Comparison of ENCODE assay signal across 8 cellular contexts in the genomic region with DNA sequence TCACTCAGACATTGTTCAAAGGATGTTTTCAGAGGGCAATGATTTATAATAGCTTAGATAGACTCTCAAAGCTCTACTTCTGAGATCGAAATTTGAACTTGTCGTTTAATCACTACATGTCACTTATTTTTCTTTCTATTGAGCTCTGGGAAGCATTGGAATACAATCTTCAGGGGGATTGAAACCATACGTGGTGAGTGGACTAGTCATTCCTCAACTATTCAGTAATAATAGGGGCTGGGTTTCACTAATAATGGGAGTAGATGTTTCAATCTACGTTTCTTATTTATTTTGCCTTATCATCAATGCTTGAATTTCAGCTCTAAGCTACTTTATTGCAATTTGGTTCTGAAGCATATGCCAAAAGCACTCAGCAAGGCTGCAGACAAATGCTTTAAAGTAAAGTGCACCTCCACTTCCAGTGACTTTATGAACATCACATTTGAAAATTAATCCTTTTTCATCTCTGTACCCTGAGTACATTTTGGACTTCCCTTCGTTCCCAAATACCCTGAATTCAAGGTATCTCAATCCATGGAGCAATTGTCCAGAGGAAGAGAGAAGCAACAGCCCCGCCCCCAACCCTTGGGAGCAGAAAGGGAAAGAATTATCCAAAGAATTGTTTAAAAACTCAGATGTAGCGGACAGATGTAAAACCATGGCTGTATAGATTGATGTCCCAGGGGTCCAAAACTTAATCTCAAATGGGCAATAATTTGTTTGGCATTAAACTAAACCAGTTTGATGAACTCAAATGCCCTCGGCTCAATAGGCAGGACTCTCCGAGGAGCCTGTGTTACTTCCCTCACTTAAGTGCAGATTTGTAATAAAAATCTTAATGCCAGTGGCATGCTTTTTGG.
A peak's percentile ranks its signal among the peaks of the same experiment; 100 is the strongest.
DNase-seq lines count a peak whose midpoint lies in the region; FAIRE-seq and TF ChIP-seq lines count a peak whose summit lies in the region.

No MANE protein-coding gene starts in this region.

- peak overlapping the region; percentile 84 for H3K4me2 ChIP-seq in astrocyte (ENCODE audit: low read length)

- peaks cover 1% of the 10 kb centered on the region for H3K36me3 Mint-ChIP-seq in astrocyte (ENCODE audit: low read depth, unreplicated experiment)

- H3K36me3 ChIP-seq in astrocyte (ENCODE audit: insufficient read depth, low read length) (no peaks in the 10 kb centered on the region), iPS-15b (ENCODE audit: control insufficient read depth, insufficient read depth, low read length) (no peaks in the 10 kb centered on the region)

- H3K9me3 ChIP-seq in astrocyte (ENCODE audit: insufficient read depth, low read depth, low read length) (no peaks in the 10 kb centered on the region), iPS-15b (ENCODE audit: control insufficient read depth, insufficient read depth, low read length) (no peaks in the 10 kb centered on the region)

- H2AFZ ChIP-seq in astrocyte (ENCODE audit: low read depth, low read length): peak overlapping the region; percentile 55

- H3K4me3 ChIP-seq in astrocyte (ENCODE audit: insufficient read depth, low read depth, low read length) (peak overlapping the region; percentile 69), iPS-15b (ENCODE audit: low read depth, low read length) (peak overlapping the region; percentile 89), skeletal muscle cell (ENCODE audit: low read depth, low read length) (peak overlapping the region; percentile 75)

- H3K4me3 Mint-ChIP-seq in astrocyte (ENCODE audit: unreplicated experiment): peak overlapping the region; percentile 93

- no peak for FAIRE-seq in astrocyte (lab: Jason Lieb, UNC)

- H3K27ac Mint-ChIP-seq in astrocyte (ENCODE audit: unreplicated experiment): peak overlapping the region; percentile 93

- H4K20me1 ChIP-seq in astrocyte (ENCODE audit: insufficient read depth, low read length): peaks cover 19% of the 10 kb centered on the region

- H3K27me3 ChIP-seq in astrocyte (ENCODE audit: insufficient read depth, low read length) (no peaks in the 10 kb centered on the region), iPS-15b (ENCODE audit: control insufficient read depth, insufficient read depth, low read length) (no peaks in the 10 kb centered on the region)

- H3K79me2 ChIP-seq in astrocyte (ENCODE audit: insufficient read depth, low read length): peaks cover 6% of the 10 kb centered on the region

- H3K9me3 Mint-ChIP-seq in astrocyte (ENCODE audit: unreplicated experiment): no peaks in the 10 kb centered on the region

- no peaks in the 10 kb centered on the region for H3K27me3 Mint-ChIP-seq in astrocyte (ENCODE audit: low read depth, unreplicated experiment)

- H3K4me1 ChIP-seq in astrocyte (ENCODE audit: insufficient read depth, low read length) (peaks cover 11% of the 10 kb centered on the region), iPS-15b (ENCODE audit: control insufficient read depth, insufficient read depth, low read length) (peaks cover 7% of the 10 kb centered on the region)

- no peak for TF ChIP-seq CTCF in astrocyte (IDR thresholded peaks at IDR 0.05; ENCODE audit: insufficient read depth, low read depth, low read length)

- peak overlapping the region; percentile 83 for H3K9ac ChIP-seq in astrocyte (ENCODE audit: low read length)
- peak overlapping the region; percentile 92 for H3K9ac ChIP-seq in iPS-15b (ENCODE audit: low read depth, low read length)

- peaks cover 5% of the 10 kb centered on the region for H3K4me1 Mint-ChIP-seq in astrocyte (ENCODE audit: low read depth, unreplicated experiment)

- peak overlapping the region; percentile 45 for H3K27ac ChIP-seq in astrocyte (ENCODE audit: low read depth, low read length)

- DNase-seq in SKM-1 treated with dmso at 0.1 percent for 144 hours (lab: John Stamatoyannopoulos, UW; ENCODE audit: unreplicated experiment) (peak; percentile 9), SKM-1 (lab: John Stamatoyannopoulos, UW; ENCODE audit: unreplicated experiment) (no peak), NCI-H2171 treated with DMSO at 0.1 percent for 48 hours (lab: John Stamatoyannopoulos, UW) (peak; percentile 58), astrocyte (ENCODE audit: low read depth) (no peak), skeletal muscle cell (ENCODE audit: low read depth) (no peak), HPDE6-E6E7 (ENCODE audit: extremely low spot score) (no peak), GM19238 (ENCODE audit: insufficient read length, low spot score) (no peak)

Comparison
In these comparisons a context has a peak if more than half of its experiments do, and no peak if none do; other contexts are left out.
1. DNase-seq: peak in SKM-1 treated with dmso at 0.1 percent for 144 hours (single experiment) and NCI-H2171 treated with DMSO at 0.1 percent for 48 hours (single experiment); none in SKM-1 (single experiment), astrocyte (single experiment), skeletal muscle cell (single experiment), HPDE6-E6E7 (single experiment) and GM19238 (single experiment).
2. Peak in every context shown above with its lines, with median percentiles within 50 percentile points of each other: H3K4me3 ChIP-seq.